10 cellular contexts compared by ENCODE assay signal in genomic region chr6:24908555-24908954, GRCh38. TPM values are rescaled to one million over a fixed set of nuclear protein-coding genes. Genes with fewer than 3 reads are reported as not detected.
A peak's percentile ranks its signal among the peaks of the same experiment; 100 is the strongest.
DNase-seq lines count a peak whose midpoint lies in the region; ATAC-seq, FAIRE-seq and TF ChIP-seq lines count a peak whose summit lies in the region.
"Had no signal": no experiment of that assay in that cellular context is flagged by ENCODE, and none has a peak within 500 bp of the region (broad histone marks: within the 10 kb centered on the region; RNA-seq: fewer than 3 reads in every experiment).

No MANE protein-coding gene starts in this region.

- H3K4me1 ChIP-seq in ACC112 (ENCODE audit: control insufficient read depth, insufficient read depth, low read length, unreplicated experiment): peaks cover 15% of the 10 kb centered on the region
- H3K4me1 ChIP-seq in naive thymus-derived CD4-positive, alpha-beta T cell (ENCODE audit: control insufficient read depth in 2 of 2, insufficient read depth in 2 of 2, low read length in 2 of 2): peaks cover 81 to 91% of the 10 kb centered on the region in 2 donors
- no peaks in the 10 kb centered on the region for H3K4me1 ChIP-seq in colonic mucosa

- no peak for TF ChIP-seq POLR2A in H54 (IDR thresholded peaks at IDR 0.05; ENCODE audit: low read depth, low read length)

- no peaks in the 10 kb centered on the region for H3K9me3 Mint-ChIP-seq in activated T-helper 17 cell treated with anti-CD3 and anti-CD28 coated beads, Interleukin-2, amount 50 U/mL, for 72 hours
- H3K9me3 Mint-ChIP-seq in naive thymus-derived CD4-positive, alpha-beta T cell: peaks cover 0 to 11% (median 0%) of the 10 kb centered on the region in 11 donors

- no peaks in the 10 kb centered on the region for H3K9me3 ChIP-seq in naive thymus-derived CD4-positive, alpha-beta T cell (ENCODE audit: control insufficient read depth in 2 of 3, low read length in 3 of 3)
- H3K9me3 ChIP-seq in colonic mucosa: no peaks in the 10 kb centered on the region

- peaks cover 63% of the 10 kb centered on the region for H3K36me3 Mint-ChIP-seq in activated T-helper 17 cell treated with anti-CD3 and anti-CD28 coated beads, Interleukin-2, amount 50 U/mL, for 72 hours (ENCODE audit: low read depth)
- H3K36me3 Mint-ChIP-seq in naive thymus-derived CD4-positive, alpha-beta T cell: peaks cover 25 to 85% (median 82%) of the 10 kb centered on the region in 5 donors

- no peak for TF ChIP-seq CTCF in colonic mucosa (IDR thresholded peaks at IDR 0.05)

- H3K4me3 Mint-ChIP-seq in activated T-helper 17 cell treated with anti-CD3 and anti-CD28 coated beads, Interleukin-2, amount 50 U/mL, for 72 hours: peak overlapping the region; percentile 86
- H3K4me3 Mint-ChIP-seq in naive thymus-derived CD4-positive, alpha-beta T cell: peak overlapping the region; percentile 90 to 97 (median 96)

- POLR2A ChIA-PET in naive thymus-derived CD4-positive, alpha-beta T cell (lab: Charles Lee): interaction anchor here (0.7 to 25.4 kb wide), 14 partner anchors 9 to 109 kb away, joined by 3 to 644 read pairs (median 10); partner anchors contain the start of gene RIPOR2

- H3K4me1 Mint-ChIP-seq in activated T-helper 17 cell treated with anti-CD3 and anti-CD28 coated beads, Interleukin-2, amount 50 U/mL, for 72 hours: peaks cover 76% of the 10 kb centered on the region
- peaks cover 77 to 98% (median 97%) of the 10 kb centered on the region in 7 donors for H3K4me1 Mint-ChIP-seq in naive thymus-derived CD4-positive, alpha-beta T cell

- peak overlapping the region; percentile 84 for H3K27ac Mint-ChIP-seq in activated T-helper 17 cell treated with anti-CD3 and anti-CD28 coated beads, Interleukin-2, amount 50 U/mL, for 72 hours
- H3K27ac Mint-ChIP-seq in naive thymus-derived CD4-positive, alpha-beta T cell: peak overlapping the region; percentile 88 to 99 (median 96)

- H2AFZ ChIP-seq in ACC112 (ENCODE audit: low read length, unreplicated experiment): peak overlapping the region; percentile 31

- FAIRE-seq in H54 (lab: Jason Lieb, UNC): no peak

- peak overlapping the region; percentile 78 for H3K4me3 ChIP-seq in ACC112 (ENCODE audit: low read depth, low read length)
- peak overlapping the region; percentile 41 for H3K4me3 ChIP-seq in naive thymus-derived CD4-positive, alpha-beta T cell (ENCODE audit: low read length)
- no peak overlapping the region for H3K4me3 ChIP-seq in colonic mucosa

- no peak for ATAC-seq in activated T-helper 17 cell treated with anti-CD3 and anti-CD28 coated beads, Interleukin-2, amount 50 U/mL, for 72 hours (replicated peaks)
- ATAC-seq in naive thymus-derived CD4-positive, alpha-beta T cell: peak; percentile 10
- no peak for ATAC-seq in HG03175 (IDR thresholded peaks at IDR 0.05; ENCODE audit: unreplicated experiment)

- H3K27me3 ChIP-seq in ACC112 (ENCODE audit: insufficient read depth, low read length) (peaks cover 34% of the 10 kb centered on the region), colonic mucosa (peaks cover 12% of the 10 kb centered on the region)
- no peaks in the 10 kb centered on the region for H3K27me3 ChIP-seq in naive thymus-derived CD4-positive, alpha-beta T cell (ENCODE audit: control insufficient read depth in 2 of 2, insufficient read depth in 2 of 2, low read length in 2 of 2)

- H3K36me3 ChIP-seq in ACC112 (ENCODE audit: insufficient read depth, low read length) (no peaks in the 10 kb centered on the region), colonic mucosa (no peaks in the 10 kb centered on the region)
- H3K36me3 ChIP-seq in naive thymus-derived CD4-positive, alpha-beta T cell (ENCODE audit: control insufficient read depth in 2 of 3, insufficient read depth in 3 of 3, low read length in 3 of 3): peaks cover 10 to 32% (median 20%) of the 10 kb centered on the region in 3 experiments

- no peak overlapping the region for H3K9ac ChIP-seq in colonic mucosa (ENCODE audit: low read depth in 2 of 2, low read length in 2 of 2)

- CTCF ChIA-PET in naive thymus-derived CD4-positive, alpha-beta T cell (lab: Charles Lee): interaction anchor here (0.8 to 5.9 kb wide), 6 partner anchors 10 to 83 kb away, joined by 3 to 54 read pairs (median 6); no protein-coding TSS in a partner anchor

- DNase-seq in GM04504 (ENCODE audit: low read depth) (peak; percentile 75), NCI-H2171 treated with DMSO at 0.1 percent for 48 hours (lab: John Stamatoyannopoulos, UW) (no peak), colonic mucosa (no peak), H54 (ENCODE audit: insufficient read length, low spot score) (no peak)
- DNase-seq in naive thymus-derived CD4-positive, alpha-beta T cell: no peak
- DNase-seq: activated CD8-positive, alpha-beta memory T cell treated with anti-CD3 and anti-CD28 coated beads, Interleukin-2, amount 50 U/mL, for 4 hours; SHP77 had no signal

- intact Hi-C loops in naive thymus-derived CD4-positive, alpha-beta T cell (cut with micrococcal nuclease): loop anchor here (1.0 to 2.0 kb wide), 4 partner anchors 8 to 52 kb away; no protein-coding TSS in a partner anchor
- intact Hi-C loops in colonic mucosa (cut with DNase I): no loop called here

- H3K27ac ChIP-seq in ACC112 (ENCODE audit: low read depth, low read length) (no peak overlapping the region), colonic mucosa (no peak overlapping the region)
- peak overlapping the region; percentile 75 for H3K27ac ChIP-seq in naive thymus-derived CD4-positive, alpha-beta T cell (ENCODE audit: low read depth, low read length)

- no peaks in the 10 kb centered on the region for H3K27me3 Mint-ChIP-seq in activated T-helper 17 cell treated with anti-CD3 and anti-CD28 coated beads, Interleukin-2, amount 50 U/mL, for 72 hours
- H3K27me3 Mint-ChIP-seq in naive thymus-derived CD4-positive, alpha-beta T cell: no peaks in the 10 kb centered on the region

- no peaks in the 10 kb centered on the region for H3K79me2 ChIP-seq in ACC112 (ENCODE audit: control insufficient read depth, insufficient read depth, low read length, unreplicated experiment)

RNA-seq across cellular contexts. Expression of gene RIPOR2, which starts 27.2 kb away (rescaled TPM):
- total RNA-seq in activated T-helper 17 cell treated with anti-CD3 and anti-CD28 coated beads, Interleukin-2, amount 50 U/mL, for 72 hours: 100 to 1,000 TPM in 1 of 2 donors, 10 to 100 TPM in 1; 47.5 to 113 TPM
- total RNA-seq in naive thymus-derived CD4-positive, alpha-beta T cell: 100 to 1,000 TPM; 246 to 576 (median 431) TPM
- 100 to 1,000 TPM; 532 to 813 TPM for polyA plus RNA-seq in naive thymus-derived CD4-positive, alpha-beta T cell
- total RNA-seq in colonic mucosa: 1 to 10 TPM; 1.8 to 2.0 TPM

Comparison
In these comparisons a context has a peak if more than half of its experiments do, and no peak if none do; other contexts are left out.
1. RNA of gene RIPOR2, which starts 27.2 kb away (total RNA-seq): 246 to 576 TPM in naive thymus-derived CD4-positive, alpha-beta T cell and 47.5 to 113 TPM in activated T-helper 17 cell treated with anti-CD3 and anti-CD28 coated beads, Interleukin-2, amount 50 U/mL, for 72 hours; 1.8 to 2.0 TPM in colonic mucosa; every median in the first group is over 10 times any median in the second.